In genomic region chr4:116358633-116359222, GRCh38 we compare ENCODE assay signal across 9 cellular contexts.
DNase-seq lines count a peak whose midpoint lies in the region; ATAC-seq, FAIRE-seq and TF ChIP-seq lines count a peak whose summit lies in the region.
"Had no signal": no experiment of that assay in that cellular context is flagged by ENCODE, and none has a peak within 500 bp of the region (broad histone marks: within the 10 kb centered on the region; RNA-seq: fewer than 3 reads in every experiment).

No MANE protein-coding gene starts in this region.

- H3K9me3 ChIP-seq in neural progenitor cell (ENCODE audit: low read depth) = no peaks in the 10 kb centered on the region

- H3K36me3 ChIP-seq in neural progenitor cell = no peaks in the 10 kb centered on the region

- FAIRE-seq in frontal cortex (lab: Jason Lieb, UNC) = no peak

- H3K4me1 ChIP-seq in neural progenitor cell = no peaks in the 10 kb centered on the region

- H3K27ac Mint-ChIP-seq in neural progenitor cell = no peak overlapping the region

- H2AFZ ChIP-seq in neural progenitor cell (replicated peaks) = no peak overlapping the region

- no peaks in the 10 kb centered on the region for H3K79me2 ChIP-seq in neural progenitor cell (ENCODE audit: low read depth)

- no peaks in the 10 kb centered on the region for H3K27me3 ChIP-seq in neural progenitor cell

- peak; percentile 83 for TF ChIP-seq CTCF in GM13977 (IDR thresholded peaks at IDR 0.05; ENCODE audit: extremely low read depth, insufficient read depth, missing control alignments)
- TF ChIP-seq CTCF in neural progenitor cell (IDR thresholded peaks at IDR 0.05) = peak; percentile 65

- ATAC-seq in HG02588 (IDR thresholded peaks at IDR 0.05; ENCODE audit: unreplicated experiment) = peak; percentile 95
- peak; percentile 99 for ATAC-seq in SK-N-SH treated with all-trans-retinoic acid at 6 μM for 48 hours

- no peak overlapping the region for H3K27ac ChIP-seq in epithelial cell of prostate
- no peak overlapping the region for H3K27ac ChIP-seq in neural progenitor cell

- H3K4me3 Mint-ChIP-seq in neural progenitor cell = no peak overlapping the region
- H3K4me3 Mint-ChIP-seq: T-cell had no signal

- H4K20me1 ChIP-seq in neural progenitor cell (ENCODE audit: low read depth) = no peaks in the 10 kb centered on the region

- DNase-seq in AG20443 (ENCODE audit: low spot score) = peak; percentile 76
- peak; percentile 44 for DNase-seq in GM13977 (ENCODE audit: low spot score)
- peak; percentile 67 for DNase-seq in LoVo (ENCODE audit: low spot score)
- DNase-seq in epithelial cell of prostate (ENCODE audit: low read depth, low spot score) = peak; percentile 27
- peak; percentile 72 for DNase-seq in neural progenitor cell (ENCODE audit: low spot score)
- no peak for DNase-seq in frontal cortex (ENCODE audit: low spot score in 2 of 2)

- H3K27me3 Mint-ChIP-seq in neural progenitor cell (ENCODE audit: insufficient read depth, low read depth) = peaks cover 2% of the 10 kb centered on the region
- H3K27me3 Mint-ChIP-seq: T-cell had no signal

- in situ Hi-C loops in GM13977 (cut with MboI; ENCODE audit: low pct_unique_long_range_greater_than_20kb, low sequenced_read_pairs, unreplicated experiment) = no loop called here

- H3K9me3 Mint-ChIP-seq in neural progenitor cell = peaks cover 3% of the 10 kb centered on the region
- H3K9me3 Mint-ChIP-seq: T-cell had no signal

- no peaks in the 10 kb centered on the region for H3K36me3 Mint-ChIP-seq in neural progenitor cell
- H3K36me3 Mint-ChIP-seq: T-cell had no signal

- no peaks in the 10 kb centered on the region for H3K4me1 Mint-ChIP-seq in neural progenitor cell

- H3K9ac ChIP-seq in neural progenitor cell = no peak overlapping the region

- H3F3A ChIP-seq in neural progenitor cell (ENCODE audit: low read depth) = no peaks in the 10 kb centered on the region

- H3K4me3 ChIP-seq in neural progenitor cell = no peak overlapping the region

- H3K4me2 ChIP-seq in neural progenitor cell = no peak overlapping the region

TF ChIP-seq in SK-N-SH treated with all-trans-retinoic acid at 6 μM for 48 hours, 23 proteins besides CTCF, POLR2A, EP300 and RAD21:
- TF ChIP-seq ARNTL (CRISPR knock-in tag; IDR thresholded peaks at IDR 0.05; ENCODE audit: borderline replicate concordance, low read depth) = no peak
- TF ChIP-seq PPARA (CRISPR knock-in tag; IDR thresholded peaks at IDR 0.05; ENCODE audit: borderline replicate concordance) = no peak

Comparison
In these comparisons a context has a peak if more than half of its experiments do, and no peak if none do; other contexts are left out.
1. DNase-seq: peak in AG20443 (single experiment), GM13977 (single experiment), LoVo (single experiment), epithelial cell of prostate (single experiment) and neural progenitor cell (single experiment); none in frontal cortex (0 of 2).